In the genomic region with DNA sequence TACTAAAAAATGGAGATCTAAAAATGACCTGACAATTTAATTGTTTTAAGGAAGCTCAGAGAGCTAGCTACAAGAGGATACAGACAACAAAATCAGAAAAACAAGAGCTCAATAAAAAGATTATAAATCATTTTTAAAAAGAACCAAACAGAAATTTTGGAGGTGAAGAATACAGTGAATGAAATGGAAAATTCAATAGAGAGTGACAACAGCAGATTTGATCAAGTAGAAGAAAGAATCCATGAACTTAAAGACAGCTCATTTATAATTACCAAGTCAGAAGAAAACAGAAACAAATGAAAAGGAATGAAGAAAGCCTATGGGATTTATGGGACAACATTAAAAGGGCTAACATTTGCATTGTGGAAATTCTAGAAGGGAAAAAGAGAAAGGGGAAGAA, we compare ENCODE assay signal across 23 cellular contexts.
"Had no signal": no experiment of that assay in that cellular context is flagged by ENCODE, and none has a peak within 500 bp of the region (broad histone marks: within the 10 kb centered on the region; RNA-seq: fewer than 3 reads in every experiment).

No MANE protein-coding gene starts in this region.

- H3K4me1 ChIP-seq: left ventricle myocardium inferior, prostate gland, sigmoid colon, spleen, suprapubic skin, upper lobe of right lung had no signal

- H3K4me1 Mint-ChIP-seq: mesothelial cell of epicardium, naive B cell had no signal

- H3K27me3 Mint-ChIP-seq: natural killer cell treated with Interleukin-12 subunit alpha and Interleukin-12 subunit beta and Interleukin-15 and Interleukin-18, amount 100 ng/mL, for 72 hours; stimulated activated naive CD8-positive, alpha-beta T cell treated with anti-CD3 and anti-CD28 coated beads, Interleukin-15, Interleukin-2, amounts not matched to agents 100 ng/mL and 50 ng/mL, for 24 hours had no signal

- H3K27ac ChIP-seq: left ventricle myocardium inferior, ovary, prostate gland, sigmoid colon, spleen, suprapubic skin, thoracic aorta, tibial artery, upper lobe of right lung had no signal

- H3K27me3 ChIP-seq: ovary, sigmoid colon, spleen, suprapubic skin, tibial artery, upper lobe of right lung had no signal

- DNase-seq: hypothalamus; left ventricle myocardium inferior; mesendoderm; naive B cell; ovary; retina; right cardiac atrium; sigmoid colon; small intestine; spleen; stimulated activated CD4-positive, alpha-beta T cell treated with anti-CD3 and anti-CD28 coated beads, Interleukin-4, amount 100 ng/mL, for 24 hours; stimulated activated naive CD4-positive, alpha-beta T cell; tibial artery; trophoblast cell; upper lobe of right lung had no signal

- H3K9me3 ChIP-seq: ovary, prostate gland, upper lobe of right lung had no signal

- H3K27ac Mint-ChIP-seq: mesothelial cell of epicardium; naive B cell; natural killer cell treated with Interleukin-12 subunit alpha and Interleukin-12 subunit beta and Interleukin-15 and Interleukin-18, amount 100 ng/mL, for 72 hours; stimulated activated naive CD8-positive, alpha-beta T cell treated with anti-CD3 and anti-CD28 coated beads, Interleukin-15, Interleukin-2, amounts not matched to agents 100 ng/mL and 50 ng/mL, for 24 hours had no signal

- H3K4me3 Mint-ChIP-seq: mesothelial cell of epicardium; naive B cell; natural killer cell treated with Interleukin-12 subunit alpha and Interleukin-12 subunit beta and Interleukin-15 and Interleukin-18, amount 100 ng/mL, for 72 hours; stimulated activated effector memory CD8-positive, alpha-beta T cell treated with anti-CD3 and anti-CD28 coated beads, Interleukin-12 subunit alpha, Interleukin-12 subunit beta, amount 100 ng/mL, for 72 hours; stimulated activated naive CD8-positive, alpha-beta T cell treated with anti-CD3 and anti-CD28 coated beads, Interleukin-15, Interleukin-2, amounts not matched to agents 100 ng/mL and 50 ng/mL, for 24 hours had no signal

- H3K4me3 ChIP-seq: left ventricle myocardium inferior, lung, ovary, prostate gland, sigmoid colon, spleen, suprapubic skin, thoracic aorta, tibial artery, upper lobe of right lung had no signal

- H3K36me3 ChIP-seq: ovary, prostate gland, thoracic aorta had no signal

- ATAC-seq: natural killer cell treated with Interleukin-12 subunit alpha and Interleukin-12 subunit beta and Interleukin-15 and Interleukin-18, amount 100 ng/mL, for 72 hours; right cardiac atrium; stimulated activated effector memory CD8-positive, alpha-beta T cell treated with anti-CD3 and anti-CD28 coated beads, Interleukin-12 subunit alpha, Interleukin-12 subunit beta, amount 100 ng/mL, for 72 hours; upper lobe of right lung had no signal
